Comparison of ENCODE assay signal across 10 cellular contexts in the genomic region with DNA sequence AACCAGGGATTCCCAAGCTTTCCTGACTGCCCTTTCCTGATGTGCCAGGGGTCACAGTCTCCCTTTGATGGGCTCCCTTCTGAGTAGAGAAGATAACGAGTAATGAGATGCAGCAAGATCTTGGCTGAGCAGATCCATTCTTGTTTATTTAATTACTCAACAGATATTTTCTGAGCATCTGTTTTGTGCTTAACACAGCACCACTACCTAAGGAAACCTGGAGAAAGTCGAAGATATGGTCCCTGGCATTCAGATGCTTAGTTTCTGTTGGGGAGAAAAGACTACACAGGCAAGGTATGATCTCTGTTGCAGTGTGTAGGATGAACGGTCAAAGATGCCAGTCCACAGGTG. TPM values are rescaled to one million over a fixed set of nuclear protein-coding genes. Genes with fewer than 3 reads are reported as not detected.
DNase-seq lines count a peak whose midpoint lies in the region; ATAC-seq and TF ChIP-seq lines count a peak whose summit lies in the region.
"Had no signal": no experiment of that assay in that cellular context is flagged by ENCODE, and none has a peak within 500 bp of the region (broad histone marks: within the 10 kb centered on the region; RNA-seq: fewer than 3 reads in every experiment).

No MANE protein-coding gene starts in this region.

- peak overlapping the region; percentile 69; the same call in 1 of the 3 replicates for H3K4me3 Mint-ChIP-seq in GM23338

- intact Hi-C loops in ascending aorta (cut with DNase I) (loop anchor here (5.0 kb wide), 1 partner anchor 106 kb away; a partner anchor contains a TSS), posterior cingulate gyrus (cut with DNase I) (no loop called here)

- peaks cover 42% of the 10 kb centered on the region for H3F3A ChIP-seq in GM23338 (replicated peaks; ENCODE audit: low read depth)

- peak overlapping the region; percentile 92 for H3K4me2 ChIP-seq in GM23338

- DNase-seq in GM23338 (ENCODE audit: low spot score) (no peak), ascending aorta (ENCODE audit: low spot score in 2 of 2) (no peak), NCI-H2227 (lab: John Stamatoyannopoulos, UW; ENCODE audit: unreplicated experiment) (no peak), posterior cingulate gyrus (no peak)
- DNase-seq: activated naive CD4-positive, alpha-beta T cell treated with Interleukin-2 at 50 U/mL for 16 hours; NCI-H1105 treated with DMSO at 0.1 percent for 48 hours had no signal

- peaks cover 36% of the 10 kb centered on the region for H3K4me1 ChIP-seq in GM23338 (ENCODE audit: insufficient read depth)
- peaks cover 5 to 42% of the 10 kb centered on the region in 2 donors for H3K4me1 ChIP-seq in ascending aorta
- H3K4me1 ChIP-seq in iPS-20b (ENCODE audit: insufficient read depth, low read length): peaks cover 39% of the 10 kb centered on the region
- H3K4me1 ChIP-seq in stomach smooth muscle (ENCODE audit: control insufficient read depth, insufficient read depth, low read length): peaks cover 55% of the 10 kb centered on the region

- peak overlapping the region; percentile 72; the same call in 1 of the 2 replicates for H3K9ac ChIP-seq in iPS-20b (ENCODE audit: low read depth, low read length)
- no peak overlapping the region for H3K9ac ChIP-seq in stomach smooth muscle (ENCODE audit: low read length in 2 of 2)

- ATAC-seq in GM23338: no peak
- no peak for ATAC-seq in HG03439 (IDR thresholded peaks at IDR 0.05; ENCODE audit: unreplicated experiment)
- ATAC-seq in HG03457 (IDR thresholded peaks at IDR 0.05; ENCODE audit: unreplicated experiment): no peak

- peaks cover 19% of the 10 kb centered on the region for H3K27me3 ChIP-seq in GM23338 (ENCODE audit: insufficient read depth)
- no peaks in the 10 kb centered on the region for H3K27me3 ChIP-seq in ascending aorta
- H3K27me3 ChIP-seq in iPS-20b (ENCODE audit: insufficient read depth, low read length): peaks cover 26% of the 10 kb centered on the region
- peaks cover 0 to 10% of the 10 kb centered on the region in 2 donors for H3K27me3 ChIP-seq in stomach smooth muscle (ENCODE audit: control insufficient read depth in 1 of 2, insufficient read depth in 2 of 2, low read length in 2 of 2)

- no peaks in the 10 kb centered on the region for H3K9me2 ChIP-seq in GM23338 (ENCODE audit: insufficient read depth)

- H3K27me3 Mint-ChIP-seq in GM23338 (ENCODE audit: insufficient read depth, low read depth, poor library complexity): peaks cover 23% of the 10 kb centered on the region

- H3K27ac ChIP-seq in GM23338 (ENCODE audit: low read depth) (peak overlapping the region; percentile 99), ascending aorta (peak overlapping the region; percentile 86 to 92), iPS-20b (ENCODE audit: low read length) (peak overlapping the region; percentile 73), stomach smooth muscle (ENCODE audit: low read length) (peak overlapping the region; percentile 58)

- H3K36me3 ChIP-seq in GM23338 (ENCODE audit: insufficient read depth) (peaks cover 24% of the 10 kb centered on the region), ascending aorta (peaks cover 0 to 8% of the 10 kb centered on the region in 2 donors), iPS-20b (ENCODE audit: insufficient read depth, low read depth, low read length) (peaks cover 47% of the 10 kb centered on the region), stomach smooth muscle (ENCODE audit: control insufficient read depth in 2 of 2, insufficient read depth in 2 of 2, low read length in 2 of 2) (peaks cover 0 to 4% of the 10 kb centered on the region in 2 donors)

- TF ChIP-seq CTCF in GM23338 (conservative IDR thresholded peaks at IDR 0.05; ENCODE audit: low read depth in 2 of 2) (no peak), ascending aorta (IDR thresholded peaks at IDR 0.05) (no peak)

- H3K9me3 Mint-ChIP-seq in GM23338: no peaks in the 10 kb centered on the region

- H3K4me3 ChIP-seq in GM23338 (peak overlapping the region; percentile 70; the same call in 1 of the 2 replicates), ascending aorta (no peak overlapping the region), iPS-20b (ENCODE audit: low read length) (peak overlapping the region; percentile 86; the same call in 1 of the 2 replicates), stomach smooth muscle (ENCODE audit: low read length in 2 of 2) (no peak overlapping the region)

- no peak overlapping the region for H2AFZ ChIP-seq in GM23338

- 0 out of 2 replicates have a peak overlapping the region, but pooled peaks have one; percentile 92 for H3K27ac Mint-ChIP-seq in GM23338

- peaks cover 47% of the 10 kb centered on the region for H3K79me2 ChIP-seq in GM23338 (replicated peaks; ENCODE audit: insufficient read depth)

- no peaks in the 10 kb centered on the region; the same call in 1 of the 2 replicates for H4K20me1 ChIP-seq in GM23338 (replicated peaks; ENCODE audit: insufficient read depth)

- H3K4me1 Mint-ChIP-seq in GM23338: peaks cover 48% of the 10 kb centered on the region

- H3K36me3 Mint-ChIP-seq in GM23338 (ENCODE audit: low read depth): peaks cover 57% of the 10 kb centered on the region

- H3K9me3 ChIP-seq in ascending aorta (no peaks in the 10 kb centered on the region), iPS-20b (ENCODE audit: insufficient read depth, low read depth, low read length) (no peaks in the 10 kb centered on the region), stomach smooth muscle (ENCODE audit: control insufficient read depth in 2 of 2, low read length in 2 of 2) (no peaks in the 10 kb centered on the region)

TF ChIP-seq in GM23338, 12 proteins besides CTCF, POLR2A, EP300 and RAD21 (continues in another document):
- TF ChIP-seq, protein P1, sequence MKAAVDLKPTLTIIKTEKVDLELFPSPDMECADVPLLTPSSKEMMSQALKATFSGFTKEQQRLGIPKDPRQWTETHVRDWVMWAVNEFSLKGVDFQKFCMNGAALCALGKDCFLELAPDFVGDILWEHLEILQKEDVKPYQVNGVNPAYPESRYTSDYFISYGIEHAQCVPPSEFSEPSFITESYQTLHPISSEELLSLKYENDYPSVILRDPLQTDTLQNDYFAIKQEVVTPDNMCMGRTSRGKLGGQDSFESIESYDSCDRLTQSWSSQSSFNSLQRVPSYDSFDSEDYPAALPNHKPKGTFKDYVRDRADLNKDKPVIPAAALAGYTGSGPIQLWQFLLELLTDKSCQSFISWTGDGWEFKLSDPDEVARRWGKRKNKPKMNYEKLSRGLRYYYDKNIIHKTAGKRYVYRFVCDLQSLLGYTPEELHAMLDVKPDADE (IDR thresholded peaks at IDR 0.05): no peak
- TF ChIP-seq EZH2phosphoT487 (IDR thresholded peaks at IDR 0.05; ENCODE audit: unreplicated experiment): no peak

RNA-seq across cellular contexts. Expression of a gene that starts 3.9 kb away (rescaled TPM):
- 45.8 and 55.9 TPM in 2 replicates for total RNA-seq in GM23338 (2014; rRNA removed; shearing (Covaris generic))
- 11.8 and 12.5 TPM in 2 replicates for polyA plus RNA-seq in GM23338 (2016; fragmentation: Nextera tagmentation; extraction: Ambion mirVana)
- 11.6 TPM for total RNA-seq in ascending aorta

RNA-seq across cellular contexts. Expression of a gene that starts 21.6 kb away (rescaled TPM):
- total RNA-seq in GM23338 (2014; rRNA removed; shearing (Covaris generic)): 60.4 and 85.3 TPM in 2 replicates
- 20.8 and 24.6 TPM in 2 replicates for polyA plus RNA-seq in GM23338 (2016; fragmentation: Nextera tagmentation; extraction: Ambion mirVana)
- 61.8 TPM for total RNA-seq in ascending aorta

RNA-seq across cellular contexts. Expression of a gene that starts 31.5 kb away (rescaled TPM):
- 11.7 and 12.4 TPM in 2 replicates for total RNA-seq in GM23338 (2014; rRNA removed; shearing (Covaris generic))
- polyA plus RNA-seq in GM23338 (2016; fragmentation: Nextera tagmentation; extraction: Ambion mirVana): 3.5 and 4.1 TPM in 2 replicates
- 7.1 TPM for total RNA-seq in ascending aorta

RNA-seq across cellular contexts. Expression of a gene that starts 49.3 kb away (rescaled TPM):
- 123 and 124 TPM in 2 replicates for total RNA-seq in GM23338 (2014; rRNA removed; shearing (Covaris generic))
- polyA plus RNA-seq in GM23338 (2016; fragmentation: Nextera tagmentation; extraction: Ambion mirVana): 68.8 and 74.5 TPM in 2 replicates
- 118 TPM for total RNA-seq in ascending aorta

RNA-seq across cellular contexts. Expression of a gene that starts 56.2 kb away (rescaled TPM):
- total RNA-seq in GM23338 (2014; rRNA removed; shearing (Covaris generic)): 229 and 265 TPM in 2 replicates
- polyA plus RNA-seq in GM23338 (2016; fragmentation: Nextera tagmentation; extraction: Ambion mirVana): 341 and 367 TPM in 2 replicates
- total RNA-seq in ascending aorta: 62.7 TPM

Comparison
In these comparisons a context has a peak if more than half of its experiments do, and no peak if none do; other contexts are left out.
1. H3K4me3 ChIP-seq: peak in GM23338 (single experiment) and iPS-20b (single experiment); none in ascending aorta (0 of 2) and stomach smooth muscle (0 of 2).
2. Peak in every context shown above with its lines, with median percentiles within 50 percentile points of each other: H3K27ac ChIP-seq.